ENCODE assay signal across 8 cellular contexts in the genomic region with DNA sequence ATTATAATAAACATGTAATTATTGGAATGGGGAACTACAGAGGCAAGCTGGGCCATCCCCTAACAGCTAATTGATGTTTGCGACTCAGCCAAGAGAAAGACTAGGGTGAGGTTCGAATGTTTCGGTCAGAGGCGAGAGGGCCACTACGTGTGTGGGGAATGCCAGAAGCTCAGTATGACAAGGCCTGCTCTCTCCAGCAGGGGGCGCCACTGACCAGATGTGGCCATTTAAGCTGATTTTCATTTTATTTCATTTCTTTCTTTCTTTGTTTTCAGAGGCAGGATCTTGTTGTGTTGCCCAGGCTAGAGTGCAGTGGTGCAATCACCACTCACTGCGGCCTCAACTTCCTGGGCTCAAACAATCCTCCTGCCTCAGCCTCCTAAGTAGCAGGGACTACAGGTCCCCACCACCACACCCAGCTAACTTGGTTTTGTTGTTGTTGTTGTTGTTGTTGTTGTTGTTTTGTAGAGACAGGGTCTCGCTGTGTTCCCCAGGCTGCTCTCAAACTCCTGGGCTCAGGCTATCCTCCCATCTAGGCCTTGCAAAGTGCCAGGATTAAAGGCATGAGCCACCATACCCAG. TPM values are rescaled to one million over a fixed set of nuclear protein-coding genes. Genes with fewer than 3 reads are reported as not detected.
DNase-seq lines count a peak whose midpoint lies in the region; ATAC-seq, FAIRE-seq and TF ChIP-seq lines count a peak whose summit lies in the region.

No MANE protein-coding gene starts in this region.

- H3K4me1 ChIP-seq in kidney (ENCODE audit: control insufficient read depth in 1 of 2, insufficient read depth in 1 of 2, low read depth in 1 of 2, low read length in 2 of 2), result no peaks in the 10 kb centered on the region

- H3K9me3 ChIP-seq in kidney (ENCODE audit: control insufficient read depth in 1 of 2, low read length in 2 of 2), result no peaks in the 10 kb centered on the region

- H3K27ac ChIP-seq in kidney (ENCODE audit: low read depth in 2 of 2, low read length in 2 of 2), result no peak overlapping the region

- TF ChIP-seq EP300 in Ishikawa (IDR thresholded peaks at IDR 0.05; ENCODE audit: borderline replicate concordance), result no peak

- no peak for DNase-seq in AG09319 (ENCODE audit: extremely low read depth, low read depth)
- peak; percentile 86 for DNase-seq in activated CD8-positive, alpha-beta memory T cell treated with anti-CD3 and anti-CD28 coated beads, Interleukin-2, amount 50 U/mL, for 48 hours
- no peak for DNase-seq in kidney
- DNase-seq in A172 (ENCODE audit: low spot score), result no peak
- no peak for DNase-seq in posterior vena cava (ENCODE audit: low spot score)

- TF ChIP-seq CTCF in AG09319 (IDR thresholded peaks at IDR 0.05; ENCODE audit: low read depth, low read length) (peak; percentile 47), kidney (IDR thresholded peaks at IDR 0.05; ENCODE audit: borderline replicate concordance, extremely low read depth, insufficient read depth) (peak; percentile 43)

- FAIRE-seq in kidney (lab: Jason Lieb, UNC), result no peak

- ATAC-seq in GM19035 (IDR thresholded peaks at IDR 0.05; ENCODE audit: unreplicated experiment), result no peak
- ATAC-seq in GM21825 (IDR thresholded peaks at IDR 0.05; ENCODE audit: unreplicated experiment), result no peak

- H3K4me3 ChIP-seq in kidney (ENCODE audit: low read length in 2 of 2), result no peak overlapping the region

- no peaks in the 10 kb centered on the region for H3K36me3 ChIP-seq in kidney (ENCODE audit: control insufficient read depth in 1 of 2, insufficient read depth in 2 of 2, low read length in 2 of 2)

- peak; percentile 34; the same call in 1 of the 2 replicates for TF ChIP-seq RAD21 in Ishikawa (IDR thresholded peaks at IDR 0.05; ENCODE audit: low read depth)

- intact Hi-C loops in kidney (cut with DNase I), result no loop called here
- intact Hi-C loops in posterior vena cava (cut with DNase I), result no loop called here

- no peak overlapping the region for H3K9ac ChIP-seq in kidney (ENCODE audit: low read length in 2 of 2)

TF ChIP-seq in Ishikawa, 13 proteins besides CTCF, POLR2A, EP300 and RAD21:
- no peak for TF ChIP-seq YY1 (IDR thresholded peaks at IDR 0.05; ENCODE audit: low read depth)
TF ChIP-seq in Ishikawa: peak in this region for 0.

RNA-seq across cellular contexts. Expression of gene TMEM130, which starts 38.1 kb away (rescaled TPM):
- total RNA-seq in kidney, result 5.0 TPM
- polyA plus RNA-seq in kidney (ENCODE audit: insufficient read depth, low read depth, low replicate concordance), result 12.9 TPM
- total RNA-seq in A172 (2014; rRNA removed; shearing (Covaris generic)), result 2.0 and 4.1 TPM in 2 replicates
- 1 to 10 TPM in 1 of 2 donors, under 1 TPM in 1; 0.62 to 1.6 TPM for total RNA-seq in posterior vena cava

RNA-seq across cellular contexts. Expression of gene TRRAP, which starts 46.6 kb away (rescaled TPM):
- total RNA-seq in kidney (47.7 TPM), posterior vena cava (10 to 100 TPM; 25.6 to 26.9 TPM)
- 7.0 TPM for polyA plus RNA-seq in kidney (ENCODE audit: insufficient read depth, low read depth, low replicate concordance)
- total RNA-seq in A172 (2014; rRNA removed; shearing (Covaris generic)), result 11.9 and 12.9 TPM in 2 replicates
